Comparison of ENCODE assay signal across 1 cellular context in the genomic region with DNA sequence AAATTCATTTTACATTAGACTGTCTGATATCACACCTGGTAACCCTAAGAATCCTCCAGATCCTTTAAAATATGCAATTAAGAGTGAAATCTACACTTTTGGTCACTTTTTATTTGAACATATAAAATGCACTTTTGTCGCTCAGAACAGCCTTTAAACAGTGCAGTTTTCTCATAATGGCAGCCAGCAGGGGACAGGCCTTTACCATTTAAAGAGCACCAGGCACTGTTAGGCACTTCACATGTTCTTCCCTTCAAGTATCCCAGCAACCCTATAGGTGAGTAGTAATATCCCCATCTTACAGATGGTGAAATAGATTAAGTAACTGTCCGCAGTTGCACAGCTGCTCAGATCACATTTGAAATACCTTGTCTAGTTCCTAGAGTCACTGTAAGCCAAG.
TF ChIP-seq lines count a peak whose summit lies in the region.

No MANE protein-coding gene starts in this region.

TF ChIP-seq in endothelial cell of umbilical vein, 7 proteins besides CTCF, POLR2A, EP300 and RAD21 (continued from another document):
- no peak for TF ChIP-seq MYC (IDR thresholded peaks at IDR 0.05; ENCODE audit: low read depth, low read length)
